ENCODE assay signal across 22 cellular contexts in the genomic region with DNA sequence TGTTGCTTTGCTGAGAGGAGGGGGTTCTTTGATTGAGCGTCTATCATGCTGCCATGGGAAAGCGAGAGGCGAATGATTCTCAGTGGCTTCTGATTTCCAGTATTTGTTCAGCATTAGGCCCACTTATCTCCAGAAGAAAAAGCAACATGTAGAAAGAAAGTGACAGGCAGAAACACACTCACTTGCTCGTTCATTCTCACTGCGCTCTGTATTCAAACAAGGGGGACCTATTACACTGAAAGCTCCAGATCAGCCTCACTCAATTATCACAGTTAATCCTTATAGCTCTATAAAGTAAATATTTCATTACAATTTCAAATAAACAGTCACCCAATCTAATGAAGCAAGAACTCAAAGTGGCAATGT.
A peak's percentile ranks its signal among the peaks of the same experiment; 100 is the strongest.
DNase-seq lines count a peak whose midpoint lies in the region; ATAC-seq and TF ChIP-seq lines count a peak whose summit lies in the region.
"Had no signal": no experiment of that assay in that cellular context is flagged by ENCODE, and none has a peak within 500 bp of the region (broad histone marks: within the 10 kb centered on the region; RNA-seq: fewer than 3 reads in every experiment).

No MANE protein-coding gene starts in this region.

- peaks cover 4% of the 10 kb centered on the region for H3K36me3 Mint-ChIP-seq in progenitor cell of endocrine pancreas (ENCODE audit: insufficient read depth)

- H3K4me3 Mint-ChIP-seq in progenitor cell of endocrine pancreas (ENCODE audit: low read depth) = peak overlapping the region; percentile 46
- H3K4me3 Mint-ChIP-seq: activated CD8-positive, alpha-beta T cell treated with anti-CD3 and anti-CD28 coated beads, Interleukin-2, amount 10 ng/mL, durations not matched to agents 7 days and 5 days had no signal

- no peak for ATAC-seq in GM18861 (IDR thresholded peaks at IDR 0.05; ENCODE audit: unreplicated experiment)
- ATAC-seq: activated CD8-positive, alpha-beta T cell treated with anti-CD3 and anti-CD28 coated beads, Interleukin-2, amount 10 ng/mL, durations not matched to agents 7 days and 5 days; foreskin keratinocyte; stimulated activated naive CD8-positive, alpha-beta T cell treated with anti-CD3 and anti-CD28 coated beads, Interleukin-15, Interleukin-2, amounts not matched to agents 100 U/mL and 50 U/mL, for 24 hours had no signal

- no peaks in the 10 kb centered on the region for H3K9me3 ChIP-seq in iPS-18a (ENCODE audit: control insufficient read depth, low read depth, low read length)
- H3K9me3 ChIP-seq in MG63 = no peaks in the 10 kb centered on the region
- H3K9me3 ChIP-seq: transverse colon had no signal

- H3K27me3 Mint-ChIP-seq in progenitor cell of endocrine pancreas = no peaks in the 10 kb centered on the region

- peaks cover 6% of the 10 kb centered on the region for H3K9me3 Mint-ChIP-seq in progenitor cell of endocrine pancreas (ENCODE audit: low read depth)

- H3K27me3 ChIP-seq in iPS-18a (ENCODE audit: control insufficient read depth, insufficient read depth, low read length) = no peaks in the 10 kb centered on the region
- H3K27me3 ChIP-seq in MG63 = no peaks in the 10 kb centered on the region
- H3K27me3 ChIP-seq: foreskin keratinocyte, transverse colon had no signal

- H3K4me1 ChIP-seq in iPS-18a (ENCODE audit: control insufficient read depth, low read depth, low read length) = peaks cover 32% of the 10 kb centered on the region
- H3K4me1 ChIP-seq: foreskin keratinocyte had no signal

- peak overlapping the region; percentile 90 for H3K27ac Mint-ChIP-seq in progenitor cell of endocrine pancreas
- H3K27ac Mint-ChIP-seq: activated CD8-positive, alpha-beta T cell treated with anti-CD3 and anti-CD28 coated beads, Interleukin-2, amount 10 ng/mL, durations not matched to agents 7 days and 5 days had no signal

- no peak overlapping the region for H3K9ac ChIP-seq in iPS-18a (ENCODE audit: low read length)

- TF ChIP-seq CTCF in progenitor cell of endocrine pancreas (IDR thresholded peaks at IDR 0.05; ENCODE audit: unreplicated experiment) = no peak

- H3K27ac ChIP-seq in iPS-18a (ENCODE audit: low read length) = no peak overlapping the region
- no peak overlapping the region for H3K27ac ChIP-seq in caudate nucleus (ENCODE audit: low read depth, low read length)
- H3K27ac ChIP-seq: foreskin keratinocyte, RWPE1, transverse colon had no signal

- H3K4me3 ChIP-seq in iPS-18a (ENCODE audit: low read length) (peak overlapping the region; percentile 44), MG63 (no peak overlapping the region)
- H3K4me3 ChIP-seq: lung, transverse colon had no signal

- H3K4me1 Mint-ChIP-seq in progenitor cell of endocrine pancreas (ENCODE audit: low read depth) = peaks cover 37% of the 10 kb centered on the region

- DNase-seq in NCI-H146 treated with DMSO at 0.1 percent for 48 hours (lab: John Stamatoyannopoulos, UW; ENCODE audit: unreplicated experiment) = peak; percentile 82
- DNase-seq in NCI-H146 (lab: John Stamatoyannopoulos, UW) = no peak
- DNase-seq in NCI-H1930 (lab: John Stamatoyannopoulos, UW) = peak; percentile 95 to 96
- DNase-seq in progenitor cell of endocrine pancreas (ENCODE audit: low spot score, unreplicated experiment) = no peak
- no peak for DNase-seq in caudate nucleus (lab: John Stamatoyannopoulos, UW)
- no peak for DNase-seq in MG63
- DNase-seq: 8988T; activated CD8-positive, alpha-beta T cell treated with anti-CD3 and anti-CD28 coated beads, Interleukin-2, amount 10 ng/mL, durations not matched to agents 7 days and 5 days; activated naive CD4-positive, alpha-beta T cell; activated T-cell treated with anti-CD3 and anti-CD28 coated beads, Interleukin-2, amount 50 U/mL, for 1 hour; dermis blood vessel endothelial cell; foreskin keratinocyte; HCEC 1CT; NCI-H1694 treated with DMSO at 0.1 percent for 48 hours; NCI-H526; stimulated activated naive CD8-positive, alpha-beta T cell treated with anti-CD3 and anti-CD28 coated beads, Interleukin-15, Interleukin-2, amounts not matched to agents 100 U/mL and 50 U/mL, for 24 hours; T1000; transverse colon had no signal

- H3K36me3 ChIP-seq in iPS-18a (ENCODE audit: control insufficient read depth, low read depth, low read length) (no peaks in the 10 kb centered on the region), MG63 (no peaks in the 10 kb centered on the region)
- H3K36me3 ChIP-seq: transverse colon had no signal

Comparison
In these comparisons a context has a peak if more than half of its experiments do, and no peak if none do; other contexts are left out.
1. DNase-seq: peak in NCI-H146 treated with DMSO at 0.1 percent for 48 hours (single experiment) and NCI-H1930 (2 of 2); none in NCI-H146 (single experiment), progenitor cell of endocrine pancreas (single experiment), caudate nucleus (0 of 61) and MG63 (single experiment).